Comparison of ENCODE assay signal across 25 cellular contexts in genomic region chr6:83488448-83488847, GRCh38. TPM values are rescaled to one million over a fixed set of nuclear protein-coding genes. Genes with fewer than 3 reads are reported as not detected.
"Had no signal": no experiment of that assay in that cellular context is flagged by ENCODE, and none has a peak within 500 bp of the region (broad histone marks: within the 10 kb centered on the region; RNA-seq: fewer than 3 reads in every experiment).

No MANE protein-coding gene starts in this region.

- ATAC-seq: Right ventricle myocardium inferior, SK-N-SH treated with all-trans-retinoic acid at 6 μM for 48 hours had no signal

- H3K4me3 ChIP-seq: MG63, PC-9, Peyer's patch, SJCRH30 had no signal

- H3K27ac ChIP-seq: PC-9, Peyer's patch, SJCRH30 had no signal

- H2AFZ ChIP-seq: PC-9 had no signal

- H3K9me3 ChIP-seq: MG63, Peyer's patch, SJCRH30 had no signal

- DNase-seq: KBM-7; MG63; NCI-H1092; NCI-H1105 treated with DMSO at 0.1 percent for 48 hours; NCI-H1436; NCI-H187; NCI-H2029; NCI-H2081 treated with DMSO at 0.1 percent for 48 hours; NCI-H2171; NCI-H226; NCI-H446; NCI-H510A; NCI-H524 treated with DMSO at 0.1 percent for 48 hours; NCI-H69; NCI-H774; NK-92 treated with Interleukin-12 subunit alpha and Interleukin-12 subunit beta, amount 100 ng/mL, for 24 hours; Peyer's patch; SHP77 treated with DMSO at 0.1 percent for 48 hours; SJCRH30 had no signal

- H3K4me1 ChIP-seq: Peyer's patch, SJCRH30 had no signal

- H3K36me3 ChIP-seq: MG63, Peyer's patch, SJCRH30 had no signal

- H3K4me2 ChIP-seq: PC-9 had no signal

- H3K27me3 ChIP-seq: MG63, Peyer's patch, SJCRH30 had no signal

RNA-seq across cellular contexts. Expression of gene PRSS35, which starts 23.9 kb away (rescaled TPM):
- total RNA-seq: HT-29, OCI-LY7, PC-9, Peyer's patch, Right ventricle myocardium inferior, RPMI7951, SJCRH30 had no signal

RNA-seq across cellular contexts. Expression of gene ME1, which starts 57.6 kb away (rescaled TPM):
- total RNA-seq: OCI-LY7, SJCRH30 had no signal
